ENCODE assay signal across 8 cellular contexts in genomic region chr6:143049611-143050010, GRCh38.
"Had no signal": no experiment of that assay in that cellular context is flagged by ENCODE, and none has a peak within 500 bp of the region (broad histone marks: within the 10 kb centered on the region; RNA-seq: fewer than 3 reads in every experiment).

No MANE protein-coding gene starts in this region.

- DNase-seq: GDM1, GF-D8 had no signal

- FAIRE-seq: G401.6, GM12878, GM12891, GM12892, GM18507, GM19239 had no signal

- H3K4me3 ChIP-seq: GM12878 had no signal

- ATAC-seq: GM12878 had no signal
